ENCODE assay signal across 1 cellular context in the genomic region with DNA sequence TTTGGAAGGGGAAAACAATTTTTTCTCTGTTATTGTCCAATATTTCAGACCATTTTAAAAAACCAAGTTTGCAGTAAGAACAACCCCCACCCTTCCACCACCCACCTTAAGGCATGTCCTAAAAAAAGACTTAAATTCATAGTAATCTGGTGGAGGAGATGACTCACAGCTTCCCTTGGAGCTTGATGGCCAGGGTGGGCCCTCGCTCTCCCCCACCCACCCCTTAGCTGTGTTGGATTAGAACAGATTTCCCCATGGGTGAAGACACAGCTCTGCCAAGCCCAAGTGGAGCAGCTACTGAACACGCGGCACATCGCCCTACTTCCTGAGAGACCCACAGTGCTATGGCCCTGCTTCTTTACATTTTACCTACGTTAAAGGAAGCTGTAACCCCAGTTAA.
TF ChIP-seq lines count a peak whose summit lies in the region.

No MANE protein-coding gene starts in this region.

TF ChIP-seq in K562, 482 proteins besides CTCF, POLR2A, EP300 and RAD21 (continued from another document and continues in another):
- peak; percentile 43 for TF ChIP-seq ARID1B (IDR thresholded peaks at IDR 0.05)
- no peak for TF ChIP-seq CREB1 (IDR thresholded peaks at IDR 0.05)
- no peak for TF ChIP-seq CREB1 (CRISPR knock-in tag; IDR thresholded peaks at IDR 0.05)
- no peak for TF ChIP-seq MTA3 (IDR thresholded peaks at IDR 0.05; ENCODE audit: borderline replicate concordance)
- TF ChIP-seq FOXJ2 (tag; IDR thresholded peaks at IDR 0.05) = no peak
- TF ChIP-seq, protein P1, sequence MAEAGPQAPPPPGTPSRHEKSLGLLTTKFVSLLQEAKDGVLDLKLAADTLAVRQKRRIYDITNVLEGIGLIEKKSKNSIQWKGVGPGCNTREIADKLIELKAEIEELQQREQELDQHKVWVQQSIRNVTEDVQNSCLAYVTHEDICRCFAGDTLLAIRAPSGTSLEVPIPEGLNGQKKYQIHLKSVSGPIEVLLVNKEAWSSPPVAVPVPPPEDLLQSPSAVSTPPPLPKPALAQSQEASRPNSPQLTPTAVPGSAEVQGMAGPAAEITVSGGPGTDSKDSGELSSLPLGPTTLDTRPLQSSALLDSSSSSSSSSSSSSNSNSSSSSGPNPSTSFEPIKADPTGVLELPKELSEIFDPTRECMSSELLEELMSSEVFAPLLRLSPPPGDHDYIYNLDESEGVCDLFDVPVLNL (CRISPR knock-in tag; IDR thresholded peaks at IDR 0.05; ENCODE audit: low read depth) = no peak
- TF ChIP-seq TCF3 (CRISPR knock-in tag; IDR thresholded peaks at IDR 0.05) = no peak
- TF ChIP-seq U2AF1 (optimal IDR thresholded peaks at IDR 0.05; ENCODE audit: low read depth, low read length) = no peak
- TF ChIP-seq JUND (IDR thresholded peaks at IDR 0.05; ENCODE audit: borderline replicate concordance, low read depth, low read length) = peak; percentile 69; the same call in 1 of the 2 replicates
- no peak; the same call in 2 of the 3 replicates for TF ChIP-seq JUND (tag; IDR thresholded peaks at IDR 0.05; ENCODE audit: borderline replicate concordance, low read depth, low read length)
- no peak for TF ChIP-seq POLR2G (IDR thresholded peaks at IDR 0.05; ENCODE audit: low read depth, low read length)
- peak; percentile 61; the same call in 1 of the 2 replicates for TF ChIP-seq ZBTB7A (IDR thresholded peaks at IDR 0.05; ENCODE audit: borderline replicate concordance, control insufficient read depth, low read depth, low read length)
- TF ChIP-seq NELFE (IDR thresholded peaks at IDR 0.05; ENCODE audit: insufficient read depth, insufficient read length) = no peak
- TF ChIP-seq, protein P2, sequence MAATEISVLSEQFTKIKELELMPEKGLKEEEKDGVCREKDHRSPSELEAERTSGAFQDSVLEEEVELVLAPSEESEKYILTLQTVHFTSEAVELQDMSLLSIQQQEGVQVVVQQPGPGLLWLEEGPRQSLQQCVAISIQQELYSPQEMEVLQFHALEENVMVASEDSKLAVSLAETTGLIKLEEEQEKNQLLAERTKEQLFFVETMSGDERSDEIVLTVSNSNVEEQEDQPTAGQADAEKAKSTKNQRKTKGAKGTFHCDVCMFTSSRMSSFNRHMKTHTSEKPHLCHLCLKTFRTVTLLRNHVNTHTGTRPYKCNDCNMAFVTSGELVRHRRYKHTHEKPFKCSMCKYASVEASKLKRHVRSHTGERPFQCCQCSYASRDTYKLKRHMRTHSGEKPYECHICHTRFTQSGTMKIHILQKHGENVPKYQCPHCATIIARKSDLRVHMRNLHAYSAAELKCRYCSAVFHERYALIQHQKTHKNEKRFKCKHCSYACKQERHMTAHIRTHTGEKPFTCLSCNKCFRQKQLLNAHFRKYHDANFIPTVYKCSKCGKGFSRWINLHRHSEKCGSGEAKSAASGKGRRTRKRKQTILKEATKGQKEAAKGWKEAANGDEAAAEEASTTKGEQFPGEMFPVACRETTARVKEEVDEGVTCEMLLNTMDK (IDR thresholded peaks at IDR 0.05; ENCODE audit: borderline replicate concordance, insufficient read depth, low read depth, low read length, poor library complexity, severe bottlenecking) = no peak
- TF ChIP-seq GABPB2 (CRISPR knock-in tag; conservative IDR thresholded peaks at IDR 0.05) = no peak
- no peak for TF ChIP-seq HNRNPLL (IDR thresholded peaks at IDR 0.05; ENCODE audit: low read depth, low read length, poor library complexity, severe bottlenecking)
- no peak for TF ChIP-seq RBM39 (optimal IDR thresholded peaks at IDR 0.05; ENCODE audit: low read depth, low read length)
- no peak for TF ChIP-seq BRD4 (IDR thresholded peaks at IDR 0.05)
- TF ChIP-seq, protein P3, sequence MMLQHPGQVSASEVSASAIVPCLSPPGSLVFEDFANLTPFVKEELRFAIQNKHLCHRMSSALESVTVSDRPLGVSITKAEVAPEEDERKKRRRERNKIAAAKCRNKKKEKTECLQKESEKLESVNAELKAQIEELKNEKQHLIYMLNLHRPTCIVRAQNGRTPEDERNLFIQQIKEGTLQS (IDR thresholded peaks at IDR 0.05) = peak; percentile 45; the same call in 1 of the 2 replicates
- TF ChIP-seq, protein P3 (CRISPR knock-in tag; conservative IDR thresholded peaks at IDR 0.05) = no peak
- no peak for TF ChIP-seq TEAD1 (CRISPR knock-in tag; IDR thresholded peaks at IDR 0.05)
- no peak for TF ChIP-seq HIVEP1 (CRISPR knock-in tag; IDR thresholded peaks at IDR 0.05)
- TF ChIP-seq, protein P4, sequence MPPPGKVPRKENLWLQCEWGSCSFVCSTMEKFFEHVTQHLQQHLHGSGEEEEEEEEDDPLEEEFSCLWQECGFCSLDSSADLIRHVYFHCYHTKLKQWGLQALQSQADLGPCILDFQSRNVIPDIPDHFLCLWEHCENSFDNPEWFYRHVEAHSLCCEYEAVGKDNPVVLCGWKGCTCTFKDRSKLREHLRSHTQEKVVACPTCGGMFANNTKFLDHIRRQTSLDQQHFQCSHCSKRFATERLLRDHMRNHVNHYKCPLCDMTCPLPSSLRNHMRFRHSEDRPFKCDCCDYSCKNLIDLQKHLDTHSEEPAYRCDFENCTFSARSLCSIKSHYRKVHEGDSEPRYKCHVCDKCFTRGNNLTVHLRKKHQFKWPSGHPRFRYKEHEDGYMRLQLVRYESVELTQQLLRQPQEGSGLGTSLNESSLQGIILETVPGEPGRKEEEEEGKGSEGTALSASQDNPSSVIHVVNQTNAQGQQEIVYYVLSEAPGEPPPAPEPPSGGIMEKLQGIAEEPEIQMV (tag; conservative IDR thresholded peaks at IDR 0.05; ENCODE audit: low read depth) = no peak
- no peak for TF ChIP-seq ZNF561 (CRISPR knock-in tag; conservative IDR thresholded peaks at IDR 0.05)
- TF ChIP-seq WHSC1 (IDR thresholded peaks at IDR 0.05; ENCODE audit: low read length) = no peak
- TF ChIP-seq CXXC5 (CRISPR knock-in tag; IDR thresholded peaks at IDR 0.05) = no peak
- TF ChIP-seq, protein P5, sequence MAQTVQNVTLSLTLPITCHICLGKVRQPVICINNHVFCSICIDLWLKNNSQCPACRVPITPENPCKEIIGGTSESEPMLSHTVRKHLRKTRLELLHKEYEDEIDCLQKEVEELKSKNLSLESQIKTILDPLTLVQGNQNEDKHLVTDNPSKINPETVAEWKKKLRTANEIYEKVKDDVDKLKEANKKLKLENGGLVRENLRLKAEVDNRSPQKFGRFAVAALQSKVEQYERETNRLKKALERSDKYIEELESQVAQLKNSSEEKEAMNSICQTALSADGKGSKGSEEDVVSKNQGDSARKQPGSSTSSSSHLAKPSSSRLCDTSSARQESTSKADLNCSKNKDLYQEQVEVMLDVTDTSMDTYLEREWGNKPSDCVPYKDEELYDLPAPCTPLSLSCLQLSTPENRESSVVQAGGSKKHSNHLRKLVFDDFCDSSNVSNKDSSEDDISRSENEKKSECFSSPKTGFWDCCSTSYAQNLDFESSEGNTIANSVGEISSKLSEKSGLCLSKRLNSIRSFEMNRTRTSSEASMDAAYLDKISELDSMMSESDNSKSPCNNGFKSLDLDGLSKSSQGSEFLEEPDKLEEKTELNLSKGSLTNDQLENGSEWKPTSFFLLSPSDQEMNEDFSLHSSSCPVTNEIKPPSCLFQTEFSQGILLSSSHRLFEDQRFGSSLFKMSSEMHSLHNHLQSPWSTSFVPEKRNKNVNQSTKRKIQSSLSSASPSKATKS (CRISPR knock-in tag; IDR thresholded peaks at IDR 0.05) = no peak
- no peak for TF ChIP-seq ZNF274 (IDR thresholded peaks at IDR 0.05; ENCODE audit: borderline replicate concordance, low read depth, low read length)
- TF ChIP-seq HDAC8 (tag; IDR thresholded peaks at IDR 0.05) = no peak
- TF ChIP-seq ELF1 (tag; IDR thresholded peaks at IDR 0.05) = no peak
- TF ChIP-seq FOXJ3 (CRISPR knock-in tag; IDR thresholded peaks at IDR 0.05) = no peak
- no peak for TF ChIP-seq ZNF23 (CRISPR knock-in tag; IDR thresholded peaks at IDR 0.05)
- TF ChIP-seq CBX8 (IDR thresholded peaks at IDR 0.05; ENCODE audit: borderline replicate concordance, extremely low read depth, low read depth, low read length, poor library complexity, severe bottlenecking) = no peak
- TF ChIP-seq CHD2 (IDR thresholded peaks at IDR 0.05; ENCODE audit: low read depth, low read length) = no peak
- TF ChIP-seq ELF2 (CRISPR knock-in tag; IDR thresholded peaks at IDR 0.05) = no peak
- TF ChIP-seq KLF16 (IDR thresholded peaks at IDR 0.05) = no peak
- no peak for TF ChIP-seq MBD2 (IDR thresholded peaks at IDR 0.05; ENCODE audit: borderline replicate concordance, low read depth)
- TF ChIP-seq, protein P6, sequence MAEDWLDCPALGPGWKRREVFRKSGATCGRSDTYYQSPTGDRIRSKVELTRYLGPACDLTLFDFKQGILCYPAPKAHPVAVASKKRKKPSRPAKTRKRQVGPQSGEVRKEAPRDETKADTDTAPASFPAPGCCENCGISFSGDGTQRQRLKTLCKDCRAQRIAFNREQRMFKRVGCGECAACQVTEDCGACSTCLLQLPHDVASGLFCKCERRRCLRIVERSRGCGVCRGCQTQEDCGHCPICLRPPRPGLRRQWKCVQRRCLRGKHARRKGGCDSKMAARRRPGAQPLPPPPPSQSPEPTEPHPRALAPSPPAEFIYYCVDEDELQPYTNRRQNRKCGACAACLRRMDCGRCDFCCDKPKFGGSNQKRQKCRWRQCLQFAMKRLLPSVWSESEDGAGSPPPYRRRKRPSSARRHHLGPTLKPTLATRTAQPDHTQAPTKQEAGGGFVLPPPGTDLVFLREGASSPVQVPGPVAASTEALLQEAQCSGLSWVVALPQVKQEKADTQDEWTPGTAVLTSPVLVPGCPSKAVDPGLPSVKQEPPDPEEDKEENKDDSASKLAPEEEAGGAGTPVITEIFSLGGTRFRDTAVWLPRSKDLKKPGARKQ (CRISPR knock-in tag; IDR thresholded peaks at IDR 0.05) = no peak
- no peak for TF ChIP-seq HMG20A (CRISPR knock-in tag; conservative IDR thresholded peaks at IDR 0.05)
- TF ChIP-seq, protein P7, sequence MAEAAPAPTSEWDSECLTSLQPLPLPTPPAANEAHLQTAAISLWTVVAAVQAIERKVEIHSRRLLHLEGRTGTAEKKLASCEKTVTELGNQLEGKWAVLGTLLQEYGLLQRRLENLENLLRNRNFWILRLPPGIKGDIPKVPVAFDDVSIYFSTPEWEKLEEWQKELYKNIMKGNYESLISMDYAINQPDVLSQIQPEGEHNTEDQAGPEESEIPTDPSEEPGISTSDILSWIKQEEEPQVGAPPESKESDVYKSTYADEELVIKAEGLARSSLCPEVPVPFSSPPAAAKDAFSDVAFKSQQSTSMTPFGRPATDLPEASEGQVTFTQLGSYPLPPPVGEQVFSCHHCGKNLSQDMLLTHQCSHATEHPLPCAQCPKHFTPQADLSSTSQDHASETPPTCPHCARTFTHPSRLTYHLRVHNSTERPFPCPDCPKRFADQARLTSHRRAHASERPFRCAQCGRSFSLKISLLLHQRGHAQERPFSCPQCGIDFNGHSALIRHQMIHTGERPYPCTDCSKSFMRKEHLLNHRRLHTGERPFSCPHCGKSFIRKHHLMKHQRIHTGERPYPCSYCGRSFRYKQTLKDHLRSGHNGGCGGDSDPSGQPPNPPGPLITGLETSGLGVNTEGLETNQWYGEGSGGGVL (CRISPR knock-in tag; IDR thresholded peaks at IDR 0.05) = no peak
- no peak for TF ChIP-seq KAT2B (IDR thresholded peaks at IDR 0.05; ENCODE audit: low read depth, low read length)
- TF ChIP-seq, protein P8, sequence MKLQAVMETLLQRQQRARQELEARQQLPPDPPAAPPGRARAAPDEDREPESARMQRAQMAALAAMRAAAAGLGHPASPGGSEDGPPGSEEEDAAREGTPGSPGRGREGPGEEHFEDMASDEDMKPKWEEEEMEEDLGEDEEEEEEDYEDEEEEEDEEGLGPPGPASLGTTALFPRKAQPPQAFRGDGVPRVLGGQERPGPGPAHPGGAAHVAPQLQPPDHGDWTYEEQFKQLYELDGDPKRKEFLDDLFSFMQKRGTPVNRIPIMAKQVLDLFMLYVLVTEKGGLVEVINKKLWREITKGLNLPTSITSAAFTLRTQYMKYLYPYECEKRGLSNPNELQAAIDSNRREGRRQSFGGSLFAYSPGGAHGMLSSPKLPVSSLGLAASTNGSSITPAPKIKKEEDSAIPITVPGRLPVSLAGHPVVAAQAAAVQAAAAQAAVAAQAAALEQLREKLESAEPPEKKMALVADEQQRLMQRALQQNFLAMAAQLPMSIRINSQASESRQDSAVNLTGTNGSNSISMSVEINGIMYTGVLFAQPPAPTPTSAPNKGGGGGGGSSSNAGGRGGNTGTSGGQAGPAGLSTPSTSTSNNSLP (IDR thresholded peaks at IDR 0.05; ENCODE audit: borderline replicate concordance, low read depth, low read length) = no peak
- peak; percentile 42; the same call in 1 of the 2 replicates for TF ChIP-seq MEF2A (IDR thresholded peaks at IDR 0.05; ENCODE audit: control insufficient read depth, low read depth, low read length)
- TF ChIP-seq PTRF (tag; IDR thresholded peaks at IDR 0.05) = no peak
